ENCODE assay signal across 1 cellular context in genomic region chr10:96129387-96130325, GRCh38.
TF ChIP-seq lines count a peak whose summit lies in the region.

Gene ZNF518A, plus strand, starts transcription at chr10:96130297. Its CDS starts 26,026 bp downstream, at chr10:96156323.

TF ChIP-seq in HepG2, 621 proteins besides CTCF, POLR2A, EP300 and RAD21 (continued from another document and continues in another):
- TF ChIP-seq ZNF687 (CRISPR knock-in tag; IDR thresholded peaks at IDR 0.05) (peak; percentile 93), AGO2 (optimal IDR thresholded peaks at IDR 0.05; ENCODE audit: low read depth, low read length) (peak; percentile 75), THAP8 (CRISPR knock-in tag; IDR thresholded peaks at IDR 0.05; ENCODE audit: borderline replicate concordance) (no peak), GATA4 (IDR thresholded peaks at IDR 0.05; ENCODE audit: borderline replicate concordance, low read depth) (no peak), RFXAP (CRISPR knock-in tag; IDR thresholded peaks at IDR 0.05; ENCODE audit: borderline replicate concordance) (peak; percentile 79), ZKSCAN5 (CRISPR knock-in tag; IDR thresholded peaks at IDR 0.05) (peak; percentile 17; the same call in 1 of the 2 replicates), JDP2 (CRISPR knock-in tag; IDR thresholded peaks at IDR 0.05; ENCODE audit: borderline replicate concordance) (no peak), POLR2G (IDR thresholded peaks at IDR 0.05; ENCODE audit: low read depth, low read length) (peak; percentile 93), ZNF770 (CRISPR knock-in tag; IDR thresholded peaks at IDR 0.05) (peak; percentile 77), GABPB1 (CRISPR knock-in tag; IDR thresholded peaks at IDR 0.05) (peak; percentile 97), CEBPZ (IDR thresholded peaks at IDR 0.05; ENCODE audit: low read length) (no peak), ZNF3 (CRISPR knock-in tag; IDR thresholded peaks at IDR 0.05) (no peak), CCAR2 (optimal IDR thresholded peaks at IDR 0.05; ENCODE audit: low read depth, low read length) (no peak), RXRA (CRISPR knock-in tag; IDR thresholded peaks at IDR 0.05) (peak; percentile 70), FOXA1 (IDR thresholded peaks at IDR 0.05) (no peak), FOXA1 (CRISPR knock-in tag; IDR thresholded peaks at IDR 0.05) (no peak; the same call in 1 of the 2 replicates), ZNF121 (CRISPR knock-in tag; IDR thresholded peaks at IDR 0.05) (peak; percentile 17; the same call in 1 of the 2 replicates), TEAD2 (CRISPR knock-in tag; IDR thresholded peaks at IDR 0.05) (no peak), ZNF44 (CRISPR knock-in tag; IDR thresholded peaks at IDR 0.05) (0 out of 2 replicates have a peak, but pooled peaks have one; percentile 31), ZNF275 (CRISPR knock-in tag; IDR thresholded peaks at IDR 0.05; ENCODE audit: borderline replicate concordance) (peak; percentile 22; the same call in 1 of the 2 replicates), ZBTB21 (CRISPR knock-in tag; IDR thresholded peaks at IDR 0.05) (no peak), ZNF431 (CRISPR knock-in tag; IDR thresholded peaks at IDR 0.05; ENCODE audit: borderline replicate concordance, low read depth) (no peak; the same call in 1 of the 2 replicates), SIX1 (CRISPR knock-in tag; IDR thresholded peaks at IDR 0.05; ENCODE audit: borderline replicate concordance) (no peak), PREB (CRISPR knock-in tag; IDR thresholded peaks at IDR 0.05) (no peak), MAZ (IDR thresholded peaks at IDR 0.05; ENCODE audit: borderline replicate concordance, low read depth, low read length) (peak; percentile 48; the same call in 1 of the 2 replicates), MAZ (CRISPR knock-in tag; IDR thresholded peaks at IDR 0.05; ENCODE audit: low read depth) (peak; percentile 39; the same call in 1 of the 2 replicates), FOXP4 (CRISPR knock-in tag; IDR thresholded peaks at IDR 0.05) (peak; percentile 3; the same call in 1 of the 2 replicates), KLF6 (CRISPR knock-in tag; IDR thresholded peaks at IDR 0.05) (peak; percentile 46; the same call in 1 of the 2 replicates), HNRNPK (IDR thresholded peaks at IDR 0.05; ENCODE audit: low read depth, low read length, poor library complexity, severe bottlenecking) (no peak), ZNF232 (CRISPR knock-in tag; IDR thresholded peaks at IDR 0.05; ENCODE audit: borderline replicate concordance) (peak; percentile 81), NR1H2 (CRISPR knock-in tag; IDR thresholded peaks at IDR 0.05; ENCODE audit: borderline replicate concordance, low read depth) (no peak), ZKSCAN8 (CRISPR knock-in tag; IDR thresholded peaks at IDR 0.05; ENCODE audit: borderline replicate concordance) (peak; percentile 64; the same call in 1 of the 2 replicates), MTF2 (CRISPR knock-in tag; IDR thresholded peaks at IDR 0.05; ENCODE audit: borderline replicate concordance) (peak; percentile 28; the same call in 1 of the 2 replicates), SAFB2 (CRISPR knock-in tag; IDR thresholded peaks at IDR 0.05; ENCODE audit: borderline replicate concordance, low read depth) (peak; percentile 60; the same call in 1 of the 2 replicates), RCOR2 (CRISPR knock-in tag; IDR thresholded peaks at IDR 0.05) (no peak), ZNF414 (CRISPR knock-in tag; IDR thresholded peaks at IDR 0.05) (no peak; the same call in 1 of the 2 replicates), HNF1A (IDR thresholded peaks at IDR 0.05; ENCODE audit: low read depth) (no peak; the same call in none of the 2 replicates), HNF1A (CRISPR knock-in tag; IDR thresholded peaks at IDR 0.05; ENCODE audit: borderline replicate concordance) (no peak), MZF1 (CRISPR knock-in tag; IDR thresholded peaks at IDR 0.05; ENCODE audit: borderline replicate concordance) (peak; percentile 35; the same call in 1 of the 2 replicates), DNMT1 (CRISPR knock-in tag; IDR thresholded peaks at IDR 0.05) (no peak), ZC3H4 (CRISPR knock-in tag; IDR thresholded peaks at IDR 0.05; ENCODE audit: borderline replicate concordance) (no peak; the same call in none of the 2 replicates), RBM39 (IDR thresholded peaks at IDR 0.05; ENCODE audit: low read depth, low read length, poor library complexity, severe bottlenecking) (peak; percentile 72)
